ENCODE assay signal across 1 cellular context in the genomic region with DNA sequence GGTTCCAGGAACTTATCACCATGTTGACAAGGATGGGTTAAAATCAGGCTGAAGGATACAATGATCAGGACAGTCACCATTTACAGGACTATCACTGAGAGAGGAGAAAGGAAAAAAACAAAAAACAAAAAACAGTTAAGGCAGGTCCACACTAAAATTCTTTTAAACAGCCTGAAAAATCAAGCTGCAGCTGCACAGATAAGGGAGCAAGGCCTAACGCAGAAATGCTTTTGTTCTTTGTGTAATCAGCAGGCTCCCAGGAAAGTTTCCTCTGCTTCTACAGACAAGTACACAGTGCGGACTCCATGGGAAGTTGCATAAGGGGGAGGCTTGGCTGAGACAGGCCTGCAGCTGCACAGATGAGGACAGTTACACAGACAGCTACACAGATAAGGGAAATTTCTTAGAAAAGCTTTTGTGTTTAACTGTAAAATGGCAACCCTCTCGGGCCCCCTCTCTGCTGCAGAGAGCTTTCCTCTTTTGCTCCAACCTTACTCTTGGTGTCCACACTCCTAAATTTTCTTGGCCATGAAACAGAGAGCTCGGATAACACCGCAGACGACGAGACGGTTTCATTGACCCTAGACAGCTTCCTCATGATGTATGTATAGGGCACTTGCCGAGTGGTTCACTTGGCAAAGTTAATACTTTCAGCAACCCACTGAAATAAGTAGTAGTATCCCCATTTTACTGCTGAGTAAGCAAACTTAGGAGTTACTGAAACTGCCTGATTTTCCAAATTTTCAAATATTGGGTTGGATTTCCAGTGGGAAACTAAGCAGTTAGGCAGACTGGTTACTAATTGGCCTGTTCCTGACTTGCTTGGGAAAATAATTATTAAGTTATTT.
A peak's percentile ranks its signal among the peaks of the same experiment; 100 is the strongest.
TF ChIP-seq lines count a peak whose summit lies in the region.

No MANE protein-coding gene starts in this region.

TF ChIP-seq in K562, 482 proteins besides CTCF, POLR2A, EP300 and RAD21 (continued from another document and continues in another):
- TF ChIP-seq, protein P1, sequence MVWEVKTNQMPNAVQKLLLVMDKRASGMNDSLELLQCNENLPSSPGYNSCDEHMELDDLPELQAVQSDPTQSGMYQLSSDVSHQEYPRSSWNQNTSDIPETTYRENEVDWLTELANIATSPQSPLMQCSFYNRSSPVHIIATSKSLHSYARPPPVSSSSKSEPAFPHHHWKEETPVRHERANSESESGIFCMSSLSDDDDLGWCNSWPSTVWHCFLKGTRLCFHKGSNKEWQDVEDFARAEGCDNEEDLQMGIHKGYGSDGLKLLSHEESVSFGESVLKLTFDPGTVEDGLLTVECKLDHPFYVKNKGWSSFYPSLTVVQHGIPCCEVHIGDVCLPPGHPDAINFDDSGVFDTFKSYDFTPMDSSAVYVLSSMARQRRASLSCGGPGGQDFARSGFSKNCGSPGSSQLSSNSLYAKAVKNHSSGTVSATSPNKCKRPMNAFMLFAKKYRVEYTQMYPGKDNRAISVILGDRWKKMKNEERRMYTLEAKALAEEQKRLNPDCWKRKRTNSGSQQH (CRISPR knock-in tag; IDR thresholded peaks at IDR 0.05), result no peak
- TF ChIP-seq HMBOX1 (IDR thresholded peaks at IDR 0.05) (no peak), HEY1 (CRISPR knock-in tag; IDR thresholded peaks at IDR 0.05; ENCODE audit: borderline replicate concordance) (no peak), ZNF57 (CRISPR knock-in tag; IDR thresholded peaks at IDR 0.05) (no peak), ELF1 (tag; IDR thresholded peaks at IDR 0.05) (no peak), RERE (CRISPR knock-in tag; IDR thresholded peaks at IDR 0.05; ENCODE audit: borderline replicate concordance) (no peak), ZKSCAN3 (CRISPR knock-in tag; IDR thresholded peaks at IDR 0.05) (no peak), BMI1 (IDR thresholded peaks at IDR 0.05; ENCODE audit: low read length) (no peak), ZNF134 (CRISPR knock-in tag; conservative IDR thresholded peaks at IDR 0.05) (no peak), FOXP4 (CRISPR knock-in tag; IDR thresholded peaks at IDR 0.05; ENCODE audit: borderline replicate concordance) (no peak), HNRNPH1 (optimal IDR thresholded peaks at IDR 0.05; ENCODE audit: low read depth, low read length) (no peak), ZNF583 (CRISPR knock-in tag; IDR thresholded peaks at IDR 0.05) (0 out of 2 replicates have a peak, but pooled peaks have one; percentile 47), HMGN3 (IDR thresholded peaks at IDR 0.05; ENCODE audit: borderline replicate concordance, extremely low read depth, insufficient read length, low read depth, low read length) (peak; percentile 96), YY1 (IDR thresholded peaks at IDR 0.05; ENCODE audit: borderline replicate concordance in 1 of 3, control insufficient read depth in 1 of 3, extremely low read depth in 1 of 3, insufficient read depth in 3 of 3, insufficient read length in 1 of 3, insufficient replicate concordance in 2 of 3, low read depth in 1 of 3, low read length in 2 of 3) (peak in 2 of 3 experiments; percentile 53 to 78), ZNF3 (CRISPR knock-in tag; IDR thresholded peaks at IDR 0.05) (no peak), EZH2 (IDR thresholded peaks at IDR 0.05; ENCODE audit: borderline replicate concordance, low read depth, low read length) (no peak; the same call in 1 of the 2 replicates), ZNF121 (CRISPR knock-in tag; conservative IDR thresholded peaks at IDR 0.05) (no peak), BHLHE40 (IDR thresholded peaks at IDR 0.05; ENCODE audit: low read length) (no peak; the same call in none of the 2 replicates), KLF10 (CRISPR knock-in tag; IDR thresholded peaks at IDR 0.05) (no peak), BDP1 (IDR thresholded peaks at IDR 0.05; ENCODE audit: insufficient read depth, insufficient read length) (no peak), LCOR (CRISPR knock-in tag; IDR thresholded peaks at IDR 0.05) (no peak), ZNF239 (CRISPR knock-in tag; IDR thresholded peaks at IDR 0.05) (no peak)
- TF ChIP-seq, protein P2, sequence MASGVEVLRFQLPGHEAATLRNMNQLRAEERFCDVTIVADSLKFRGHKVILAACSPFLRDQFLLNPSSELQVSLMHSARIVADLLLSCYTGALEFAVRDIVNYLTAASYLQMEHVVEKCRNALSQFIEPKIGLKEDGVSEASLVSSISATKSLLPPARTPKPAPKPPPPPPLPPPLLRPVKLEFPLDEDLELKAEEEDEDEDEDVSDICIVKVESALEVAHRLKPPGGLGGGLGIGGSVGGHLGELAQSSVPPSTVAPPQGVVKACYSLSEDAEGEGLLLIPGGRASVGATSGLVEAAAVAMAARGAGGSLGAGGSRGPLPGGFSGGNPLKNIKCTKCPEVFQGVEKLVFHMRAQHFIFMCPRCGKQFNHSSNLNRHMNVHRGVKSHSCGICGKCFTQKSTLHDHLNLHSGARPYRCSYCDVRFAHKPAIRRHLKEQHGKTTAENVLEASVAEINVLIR (CRISPR knock-in tag; IDR thresholded peaks at IDR 0.05), result no peak
- TF ChIP-seq, protein P3, sequence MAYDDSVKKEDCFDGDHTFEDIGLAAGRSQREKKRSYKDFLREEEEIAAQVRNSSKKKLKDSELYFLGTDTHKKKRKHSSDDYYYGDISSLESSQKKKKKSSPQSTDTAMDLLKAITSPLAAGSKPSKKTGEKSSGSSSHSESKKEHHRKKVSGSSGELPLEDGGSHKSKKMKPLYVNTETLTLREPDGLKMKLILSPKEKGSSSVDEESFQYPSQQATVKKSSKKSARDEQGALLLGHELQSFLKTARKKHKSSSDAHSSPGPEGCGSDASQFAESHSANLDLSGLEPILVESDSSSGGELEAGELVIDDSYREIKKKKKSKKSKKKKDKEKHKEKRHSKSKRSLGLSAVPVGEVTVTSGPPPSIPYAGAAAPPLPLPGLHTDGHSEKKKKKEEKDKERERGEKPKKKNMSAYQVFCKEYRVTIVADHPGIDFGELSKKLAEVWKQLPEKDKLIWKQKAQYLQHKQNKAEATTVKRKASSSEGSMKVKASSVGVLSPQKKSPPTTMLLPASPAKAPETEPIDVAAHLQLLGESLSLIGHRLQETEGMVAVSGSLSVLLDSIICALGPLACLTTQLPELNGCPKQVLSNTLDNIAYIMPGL (CRISPR knock-in tag; IDR thresholded peaks at IDR 0.05), result no peak
- TF ChIP-seq, protein P4, sequence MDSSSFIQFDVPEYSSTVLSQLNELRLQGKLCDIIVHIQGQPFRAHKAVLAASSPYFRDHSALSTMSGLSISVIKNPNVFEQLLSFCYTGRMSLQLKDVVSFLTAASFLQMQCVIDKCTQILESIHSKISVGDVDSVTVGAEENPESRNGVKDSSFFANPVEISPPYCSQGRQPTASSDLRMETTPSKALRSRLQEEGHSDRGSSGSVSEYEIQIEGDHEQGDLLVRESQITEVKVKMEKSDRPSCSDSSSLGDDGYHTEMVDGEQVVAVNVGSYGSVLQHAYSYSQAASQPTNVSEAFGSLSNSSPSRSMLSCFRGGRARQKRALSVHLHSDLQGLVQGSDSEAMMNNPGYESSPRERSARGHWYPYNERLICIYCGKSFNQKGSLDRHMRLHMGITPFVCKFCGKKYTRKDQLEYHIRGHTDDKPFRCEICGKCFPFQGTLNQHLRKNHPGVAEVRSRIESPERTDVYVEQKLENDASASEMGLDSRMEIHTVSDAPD (CRISPR knock-in tag; IDR thresholded peaks at IDR 0.05), result no peak
- TF ChIP-seq, protein P5, sequence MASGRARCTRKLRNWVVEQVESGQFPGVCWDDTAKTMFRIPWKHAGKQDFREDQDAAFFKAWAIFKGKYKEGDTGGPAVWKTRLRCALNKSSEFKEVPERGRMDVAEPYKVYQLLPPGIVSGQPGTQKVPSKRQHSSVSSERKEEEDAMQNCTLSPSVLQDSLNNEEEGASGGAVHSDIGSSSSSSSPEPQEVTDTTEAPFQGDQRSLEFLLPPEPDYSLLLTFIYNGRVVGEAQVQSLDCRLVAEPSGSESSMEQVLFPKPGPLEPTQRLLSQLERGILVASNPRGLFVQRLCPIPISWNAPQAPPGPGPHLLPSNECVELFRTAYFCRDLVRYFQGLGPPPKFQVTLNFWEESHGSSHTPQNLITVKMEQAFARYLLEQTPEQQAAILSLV (tag; IDR thresholded peaks at IDR 0.05), result peak; percentile 36; the same call in 1 of the 2 replicates
- TF ChIP-seq, protein P6, sequence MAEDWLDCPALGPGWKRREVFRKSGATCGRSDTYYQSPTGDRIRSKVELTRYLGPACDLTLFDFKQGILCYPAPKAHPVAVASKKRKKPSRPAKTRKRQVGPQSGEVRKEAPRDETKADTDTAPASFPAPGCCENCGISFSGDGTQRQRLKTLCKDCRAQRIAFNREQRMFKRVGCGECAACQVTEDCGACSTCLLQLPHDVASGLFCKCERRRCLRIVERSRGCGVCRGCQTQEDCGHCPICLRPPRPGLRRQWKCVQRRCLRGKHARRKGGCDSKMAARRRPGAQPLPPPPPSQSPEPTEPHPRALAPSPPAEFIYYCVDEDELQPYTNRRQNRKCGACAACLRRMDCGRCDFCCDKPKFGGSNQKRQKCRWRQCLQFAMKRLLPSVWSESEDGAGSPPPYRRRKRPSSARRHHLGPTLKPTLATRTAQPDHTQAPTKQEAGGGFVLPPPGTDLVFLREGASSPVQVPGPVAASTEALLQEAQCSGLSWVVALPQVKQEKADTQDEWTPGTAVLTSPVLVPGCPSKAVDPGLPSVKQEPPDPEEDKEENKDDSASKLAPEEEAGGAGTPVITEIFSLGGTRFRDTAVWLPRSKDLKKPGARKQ (CRISPR knock-in tag; IDR thresholded peaks at IDR 0.05), result no peak
